In the genomic region with DNA sequence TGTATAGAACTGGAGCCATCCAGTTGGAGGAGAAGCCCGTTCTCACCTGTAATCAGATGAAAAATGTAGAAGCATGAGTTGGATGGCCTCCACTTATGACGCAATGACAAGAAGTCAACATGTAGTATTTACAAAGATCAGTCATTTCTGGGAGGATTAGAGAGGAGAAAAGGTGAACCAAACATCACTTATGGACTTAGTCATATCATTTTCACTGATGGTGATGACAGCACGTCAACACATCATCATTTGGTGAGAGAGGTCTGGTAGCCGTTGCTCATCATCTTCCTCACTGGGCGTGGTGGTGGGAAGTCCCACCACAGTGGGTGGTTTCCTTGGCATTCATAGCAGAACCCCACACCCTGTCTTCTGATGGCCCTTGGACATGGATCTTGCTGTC, we compare ENCODE assay signal across 15 cellular contexts.
DNase-seq lines count a peak whose midpoint lies in the region; ATAC-seq and TF ChIP-seq lines count a peak whose summit lies in the region.
"Had no signal": no experiment of that assay in that cellular context is flagged by ENCODE, and none has a peak within 500 bp of the region (broad histone marks: within the 10 kb centered on the region; RNA-seq: fewer than 3 reads in every experiment).

No MANE protein-coding gene starts in this region.

- peaks cover 4% of the 10 kb centered on the region for H3K9me3 Mint-ChIP-seq in type B pancreatic cell
- H3K9me3 Mint-ChIP-seq: H9 had no signal

- TF ChIP-seq CTCF in RWPE1 (conservative IDR thresholded peaks at IDR 0.05; ENCODE audit: low read depth) (no peak), tibial artery (IDR thresholded peaks at IDR 0.05) (no peak), tibial nerve (IDR thresholded peaks at IDR 0.05) (no peak), type B pancreatic cell (conservative IDR thresholded peaks at IDR 0.05) (no peak)

- ATAC-seq in esophagus mucosa: peak; percentile 78
- ATAC-seq: mucosa of descending colon had no signal

- TF ChIP-seq POLR2A in tibial nerve (IDR thresholded peaks at IDR 0.05): no peak

- peak; percentile 52 for DNase-seq in stimulated activated CD4-positive, alpha-beta T cell treated with anti-CD3 and anti-CD28 coated beads, Interleukin-15, amount 100 ng/mL, for 24 hours
- DNase-seq in stimulated activated CD4-positive, alpha-beta T cell treated with anti-CD3 and anti-CD28 coated beads, Interleukin-12 subunit alpha, Interleukin-12 subunit beta, amount 100 ng/mL, for 4 hours: no peak
- DNase-seq in RWPE1 (ENCODE audit: low spot score): peak; percentile 29
- no peak for DNase-seq in tibial artery
- no peak for DNase-seq in tibial nerve (ENCODE audit: low spot score in 2 of 2)
- DNase-seq in type B pancreatic cell (ENCODE audit: extremely low spot score, unreplicated experiment): no peak
- no peak for DNase-seq in AG08395 (ENCODE audit: low spot score)
- DNase-seq: cortex of kidney, DMS79 treated with DMSO at 0.1 percent for 48 hours, H9, mucosa of descending colon, NCI-H1092 treated with DMSO at 0.1 percent for 48 hours, NCI-H2227 treated with DMSO at 0.1 percent for 48 hours had no signal

- H3K27ac Mint-ChIP-seq in type B pancreatic cell: no peak overlapping the region
- H3K27ac Mint-ChIP-seq: H9 had no signal

- TF ChIP-seq EP300 in tibial nerve (IDR thresholded peaks at IDR 0.05): no peak

- peaks cover 10% of the 10 kb centered on the region for H3K36me3 Mint-ChIP-seq in type B pancreatic cell

- H3K27me3 ChIP-seq in tibial artery (no peaks in the 10 kb centered on the region), tibial nerve (no peaks in the 10 kb centered on the region)
- H3K27me3 ChIP-seq: BLaER1 had no signal

- H3K27me3 Mint-ChIP-seq in type B pancreatic cell: no peaks in the 10 kb centered on the region

- H3K4me3 Mint-ChIP-seq in type B pancreatic cell: no peak overlapping the region
- H3K4me3 Mint-ChIP-seq: H9 had no signal

- no peaks in the 10 kb centered on the region for H3K9me3 ChIP-seq in tibial artery
- no peaks in the 10 kb centered on the region for H3K9me3 ChIP-seq in tibial nerve
- H3K9me3 ChIP-seq: BLaER1, mucosa of descending colon had no signal

- WGBS in tibial nerve, 2 donors: 97 to 98% methylated on average over 5 of the region's 5 CpGs

- H3K4me1 Mint-ChIP-seq in type B pancreatic cell (ENCODE audit: unreplicated experiment): peaks cover 9% of the 10 kb centered on the region

- H3K4me3 ChIP-seq in tibial artery: no peak overlapping the region
- H3K4me3 ChIP-seq in tibial nerve: no peak overlapping the region
- H3K4me3 ChIP-seq: BLaER1, mucosa of descending colon had no signal

- peaks cover 0 to 62% (median 29%) of the 10 kb centered on the region in 4 donors for H3K4me1 ChIP-seq in tibial artery
- peaks cover 0 to 29% (median 8%) of the 10 kb centered on the region in 4 donors for H3K4me1 ChIP-seq in tibial nerve
- H3K4me1 ChIP-seq: BLaER1 had no signal

- CTCF ChIA-PET in RWPE1 (lab: Yijun Ruan, JAX): interaction anchor here (0.6 to 0.7 kb wide), 2 partner anchors 386 to 683 kb away, joined by 3 read pairs; no protein-coding TSS in a partner anchor

- no peak overlapping the region for H3K27ac ChIP-seq in RWPE1
- peak overlapping the region; percentile 50 to 66 for H3K27ac ChIP-seq in tibial artery
- no peak overlapping the region for H3K27ac ChIP-seq in tibial nerve
- H3K27ac ChIP-seq: BLaER1 had no signal

- H3K36me3 ChIP-seq in tibial artery: no peaks in the 10 kb centered on the region
- peaks cover 0 to 4% (median 0%) of the 10 kb centered on the region in 3 donors for H3K36me3 ChIP-seq in tibial nerve

- intact Hi-C loops in tibial artery (cut with DNase I; ENCODE audit: low total_unique reads): no loop called here

- POLR2A ChIA-PET in RWPE1 (lab: Yijun Ruan, JAX; ENCODE audit: low non-redundant PET): no interaction called here

Comparison
In these comparisons a context has a peak if more than half of its experiments do, and no peak if none do; other contexts are left out.
1. DNase-seq: peak in stimulated activated CD4-positive, alpha-beta T cell treated with anti-CD3 and anti-CD28 coated beads, Interleukin-15, amount 100 ng/mL, for 24 hours (single experiment) and RWPE1 (single experiment); none in stimulated activated CD4-positive, alpha-beta T cell treated with anti-CD3 and anti-CD28 coated beads, Interleukin-12 subunit alpha, Interleukin-12 subunit beta, amount 100 ng/mL, for 4 hours (single experiment), tibial artery (0 of 2), tibial nerve (0 of 2), type B pancreatic cell (single experiment) and AG08395 (single experiment).
2. H3K27ac ChIP-seq: peak in tibial artery (2 of 2); none in RWPE1 (single experiment) and tibial nerve (0 of 4).